ENCODE assay signal across 8 cellular contexts in genomic region chr19:44401108-44401786, GRCh38. TPM values are rescaled to one million over a fixed set of nuclear protein-coding genes. Genes with fewer than 3 reads are reported as not detected.
DNase-seq lines count a peak whose midpoint lies in the region; ATAC-seq and TF ChIP-seq lines count a peak whose summit lies in the region.

Gene ZNF285, minus strand, starts transcription at chr19:44401608. Its CDS starts 4,395 bp downstream, at chr19:44397213.

- TF ChIP-seq CTCF in BE2C (IDR thresholded peaks at IDR 0.05; ENCODE audit: low read depth, low read length): no peak
- no peak for TF ChIP-seq CTCF in epithelial cell of proximal tubule (conservative IDR thresholded peaks at IDR 0.05; ENCODE audit: low read depth, low read length)

- no peaks in the 10 kb centered on the region for H3K27me3 ChIP-seq in BE2C
- no peaks in the 10 kb centered on the region for H3K27me3 ChIP-seq in mucosa of rectum (ENCODE audit: control insufficient read depth in 2 of 2, insufficient read depth in 2 of 2, low read length in 2 of 2)

- H3K36me3 ChIP-seq in BE2C (no peaks in the 10 kb centered on the region), mucosa of rectum (ENCODE audit: control insufficient read depth in 2 of 2, insufficient read depth in 2 of 2, low read length in 2 of 2) (no peaks in the 10 kb centered on the region)

- H3K9ac ChIP-seq in mucosa of rectum (ENCODE audit: low read depth in 1 of 2, low read length in 2 of 2): peak within 1 kb of the TSS; percentile 15 to 21

- DNase-seq in BE2C: peak; percentile 96
- peak; percentile 37 to 50 (median 40) for DNase-seq in activated CD8-positive, alpha-beta memory T cell treated with anti-CD3 and anti-CD28 coated beads for 48 hours (ENCODE audit: low read depth in 2 of 3, low spot score in 2 of 3)
- peak; percentile 58 for DNase-seq in epithelial cell of proximal tubule (ENCODE audit: low read depth)
- peak; percentile 66 to 73 for DNase-seq in stimulated activated CD8-positive, alpha-beta memory T cell treated with anti-CD3 and anti-CD28 coated beads, Interleukin-2, amount 100 ng/mL, for 48 hours (ENCODE audit: low read depth in 2 of 2)
- DNase-seq in NCI-H1694 (lab: John Stamatoyannopoulos, UW): no peak

- H3K4me1 ChIP-seq in BE2C: no peaks in the 10 kb centered on the region
- peaks cover 0 to 3% of the 10 kb centered on the region in 2 donors for H3K4me1 ChIP-seq in mucosa of rectum (ENCODE audit: control insufficient read depth in 2 of 2, insufficient read depth in 2 of 2, low read length in 2 of 2)

- ATAC-seq in HG03097 (IDR thresholded peaks at IDR 0.05; ENCODE audit: low FRiP score, unreplicated experiment) (peak; percentile 84), HG03457 (IDR thresholded peaks at IDR 0.05; ENCODE audit: unreplicated experiment) (no peak)

- no peak within 1 kb of the TSS for H3K27ac ChIP-seq in mucosa of rectum (ENCODE audit: low read depth in 2 of 2, low read length in 2 of 2)

- H3K9me3 ChIP-seq in BE2C (peaks cover 3% of the 10 kb centered on the region; the same call in 1 of the 2 replicates), mucosa of rectum (ENCODE audit: control insufficient read depth in 2 of 2, low read length in 2 of 2) (peaks cover 4 to 12% of the 10 kb centered on the region in 2 donors)

- H3K4me3 ChIP-seq in BE2C (ENCODE audit: low read depth, low read length) (peak within 1 kb of the TSS; percentile 83), epithelial cell of proximal tubule (ENCODE audit: low read depth, low read length) (peak within 1 kb of the TSS; percentile 88), mucosa of rectum (ENCODE audit: low read length in 2 of 2) (peak within 1 kb of the TSS; percentile 85 to 91)

RNA-seq across cellular contexts. Expression of gene ZNF285, which starts in this region (rescaled TPM):
- polyA plus RNA-seq in BE2C (2012; ENCODE audit: insufficient read depth, insufficient read length, low read depth): 2.1 TPM
- total RNA-seq in epithelial cell of proximal tubule: 1.5 and 2.7 TPM in 2 replicates
